In the genomic region with DNA sequence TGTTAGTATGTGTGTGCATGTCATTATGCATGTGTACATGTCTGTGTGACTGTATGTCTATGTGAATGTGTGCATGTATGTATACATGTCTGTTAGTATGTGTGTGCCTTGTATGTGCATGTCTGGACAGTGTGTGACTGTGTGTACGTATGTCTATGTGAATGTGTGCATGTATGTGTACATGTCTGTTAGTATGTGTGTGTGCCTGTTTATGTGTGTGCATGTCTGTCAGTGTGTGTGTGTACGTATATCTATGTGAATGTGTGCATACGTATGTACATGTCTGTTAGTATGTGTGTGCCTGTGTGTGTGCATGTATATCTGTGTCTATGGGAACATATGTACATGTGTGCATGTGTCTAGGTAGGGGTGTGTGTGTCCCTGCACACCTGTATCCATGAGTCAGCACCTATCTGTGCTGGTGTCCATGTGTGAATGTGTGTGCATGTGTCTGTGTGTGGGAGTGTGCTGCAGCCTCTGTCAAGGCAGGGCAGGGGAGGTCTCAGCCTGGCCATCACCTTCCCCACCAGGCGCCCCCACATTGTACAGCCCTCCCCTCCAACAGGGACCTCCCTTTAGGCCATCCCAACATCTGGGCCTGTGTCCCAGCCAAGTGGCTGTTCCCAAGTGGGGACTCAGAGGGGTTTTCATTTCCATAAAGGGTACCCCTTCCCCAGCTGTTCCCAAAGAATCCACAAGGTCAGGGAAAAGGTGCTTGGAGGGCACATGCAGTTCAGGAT, we compare ENCODE assay signal across 1 cellular context.
TF ChIP-seq lines count a peak whose summit lies in the region.

No MANE protein-coding gene starts in this region.

TF ChIP-seq in GM23338, 12 proteins besides CTCF, POLR2A, EP300 and RAD21:
- TF ChIP-seq, protein P1, sequence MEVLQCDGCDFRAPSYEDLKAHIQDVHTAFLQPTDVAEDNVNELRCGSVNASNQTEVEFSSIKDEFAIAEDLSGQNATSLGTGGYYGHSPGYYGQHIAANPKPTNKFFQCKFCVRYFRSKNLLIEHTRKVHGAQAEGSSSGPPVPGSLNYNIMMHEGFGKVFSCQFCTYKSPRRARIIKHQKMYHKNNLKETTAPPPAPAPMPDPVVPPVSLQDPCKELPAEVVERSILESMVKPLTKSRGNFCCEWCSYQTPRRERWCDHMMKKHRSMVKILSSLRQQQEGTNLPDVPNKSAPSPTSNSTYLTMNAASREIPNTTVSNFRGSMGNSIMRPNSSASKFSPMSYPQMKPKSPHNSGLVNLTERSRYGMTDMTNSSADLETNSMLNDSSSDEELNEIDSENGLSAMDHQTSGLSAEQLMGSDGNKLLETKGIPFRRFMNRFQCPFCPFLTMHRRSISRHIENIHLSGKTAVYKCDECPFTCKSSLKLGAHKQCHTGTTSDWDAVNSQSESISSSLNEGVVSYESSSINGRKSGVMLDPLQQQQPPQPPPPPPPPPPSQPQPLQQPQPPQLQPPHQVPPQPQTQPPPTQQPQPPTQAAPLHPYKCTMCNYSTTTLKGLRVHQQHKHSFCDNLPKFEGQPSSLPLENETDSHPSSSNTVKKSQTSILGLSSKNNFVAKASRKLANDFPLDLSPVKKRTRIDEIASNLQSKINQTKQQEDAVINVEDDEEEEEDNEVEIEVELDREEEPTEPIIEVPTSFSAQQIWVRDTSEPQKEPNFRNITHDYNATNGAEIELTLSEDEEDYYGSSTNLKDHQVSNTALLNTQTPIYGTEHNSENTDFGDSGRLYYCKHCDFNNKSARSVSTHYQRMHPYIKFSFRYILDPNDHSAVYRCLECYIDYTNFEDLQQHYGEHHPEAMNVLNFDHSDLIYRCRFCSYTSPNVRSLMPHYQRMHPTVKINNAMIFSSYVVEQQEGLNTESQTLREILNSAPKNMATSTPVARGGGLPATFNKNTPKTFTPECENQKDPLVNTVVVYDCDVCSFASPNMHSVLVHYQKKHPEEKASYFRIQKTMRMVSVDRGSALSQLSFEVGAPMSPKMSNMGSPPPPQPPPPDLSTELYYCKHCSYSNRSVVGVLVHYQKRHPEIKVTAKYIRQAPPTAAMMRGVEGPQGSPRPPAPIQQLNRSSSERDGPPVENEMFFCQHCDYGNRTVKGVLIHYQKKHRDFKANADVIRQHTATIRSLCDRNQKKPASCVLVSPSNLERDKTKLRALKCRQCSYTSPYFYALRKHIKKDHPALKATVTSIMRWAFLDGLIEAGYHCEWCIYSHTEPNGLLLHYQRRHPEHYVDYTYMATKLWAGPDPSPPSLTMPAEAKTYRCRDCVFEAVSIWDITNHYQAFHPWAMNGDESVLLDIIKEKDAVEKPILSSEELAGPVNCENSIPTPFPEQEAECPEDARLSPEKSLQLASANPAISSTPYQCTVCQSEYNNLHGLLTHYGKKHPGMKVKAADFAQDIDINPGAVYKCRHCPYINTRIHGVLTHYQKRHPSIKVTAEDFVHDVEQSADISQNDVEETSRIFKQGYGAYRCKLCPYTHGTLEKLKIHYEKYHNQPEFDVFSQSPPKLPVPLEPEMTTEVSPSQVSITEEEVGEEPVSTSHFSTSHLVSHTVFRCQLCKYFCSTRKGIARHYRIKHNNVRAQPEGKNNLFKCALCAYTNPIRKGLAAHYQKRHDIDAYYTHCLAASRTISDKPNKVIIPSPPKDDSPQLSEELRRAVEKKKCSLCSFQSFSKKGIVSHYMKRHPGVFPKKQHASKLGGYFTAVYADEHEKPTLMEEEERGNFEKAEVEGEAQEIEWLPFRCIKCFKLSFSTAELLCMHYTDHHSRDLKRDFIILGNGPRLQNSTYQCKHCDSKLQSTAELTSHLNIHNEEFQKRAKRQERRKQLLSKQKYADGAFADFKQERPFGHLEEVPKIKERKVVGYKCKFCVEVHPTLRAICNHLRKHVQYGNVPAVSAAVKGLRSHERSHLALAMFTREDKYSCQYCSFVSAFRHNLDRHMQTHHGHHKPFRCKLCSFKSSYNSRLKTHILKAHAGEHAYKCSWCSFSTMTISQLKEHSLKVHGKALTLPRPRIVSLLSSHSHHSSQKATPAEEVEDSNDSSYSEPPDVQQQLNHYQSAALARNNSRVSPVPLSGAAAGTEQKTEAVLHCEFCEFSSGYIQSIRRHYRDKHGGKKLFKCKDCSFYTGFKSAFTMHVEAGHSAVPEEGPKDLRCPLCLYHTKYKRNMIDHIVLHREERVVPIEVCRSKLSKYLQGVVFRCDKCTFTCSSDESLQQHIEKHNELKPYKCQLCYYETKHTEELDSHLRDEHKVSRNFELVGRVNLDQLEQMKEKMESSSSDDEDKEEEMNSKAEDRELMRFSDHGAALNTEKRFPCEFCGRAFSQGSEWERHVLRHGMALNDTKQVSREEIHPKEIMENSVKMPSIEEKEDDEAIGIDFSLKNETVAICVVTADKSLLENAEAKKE (CRISPR knock-in tag; IDR thresholded peaks at IDR 0.05) = no peak
- TF ChIP-seq NANOG (IDR thresholded peaks at IDR 0.05; ENCODE audit: borderline replicate concordance) = no peak
- no peak for TF ChIP-seq CREB1 (CRISPR knock-in tag; IDR thresholded peaks at IDR 0.05; ENCODE audit: low read depth)
- TF ChIP-seq EZH2 (IDR thresholded peaks at IDR 0.05; ENCODE audit: low read depth, unreplicated experiment) = no peak
- TF ChIP-seq ZNF331 (CRISPR knock-in tag; IDR thresholded peaks at IDR 0.05; ENCODE audit: low read depth) = no peak
- no peak for TF ChIP-seq ZNF114 (CRISPR knock-in tag; IDR thresholded peaks at IDR 0.05)
- no peak for TF ChIP-seq EZH2phosphoT487 (IDR thresholded peaks at IDR 0.05; ENCODE audit: unreplicated experiment)
- TF ChIP-seq, protein P2, sequence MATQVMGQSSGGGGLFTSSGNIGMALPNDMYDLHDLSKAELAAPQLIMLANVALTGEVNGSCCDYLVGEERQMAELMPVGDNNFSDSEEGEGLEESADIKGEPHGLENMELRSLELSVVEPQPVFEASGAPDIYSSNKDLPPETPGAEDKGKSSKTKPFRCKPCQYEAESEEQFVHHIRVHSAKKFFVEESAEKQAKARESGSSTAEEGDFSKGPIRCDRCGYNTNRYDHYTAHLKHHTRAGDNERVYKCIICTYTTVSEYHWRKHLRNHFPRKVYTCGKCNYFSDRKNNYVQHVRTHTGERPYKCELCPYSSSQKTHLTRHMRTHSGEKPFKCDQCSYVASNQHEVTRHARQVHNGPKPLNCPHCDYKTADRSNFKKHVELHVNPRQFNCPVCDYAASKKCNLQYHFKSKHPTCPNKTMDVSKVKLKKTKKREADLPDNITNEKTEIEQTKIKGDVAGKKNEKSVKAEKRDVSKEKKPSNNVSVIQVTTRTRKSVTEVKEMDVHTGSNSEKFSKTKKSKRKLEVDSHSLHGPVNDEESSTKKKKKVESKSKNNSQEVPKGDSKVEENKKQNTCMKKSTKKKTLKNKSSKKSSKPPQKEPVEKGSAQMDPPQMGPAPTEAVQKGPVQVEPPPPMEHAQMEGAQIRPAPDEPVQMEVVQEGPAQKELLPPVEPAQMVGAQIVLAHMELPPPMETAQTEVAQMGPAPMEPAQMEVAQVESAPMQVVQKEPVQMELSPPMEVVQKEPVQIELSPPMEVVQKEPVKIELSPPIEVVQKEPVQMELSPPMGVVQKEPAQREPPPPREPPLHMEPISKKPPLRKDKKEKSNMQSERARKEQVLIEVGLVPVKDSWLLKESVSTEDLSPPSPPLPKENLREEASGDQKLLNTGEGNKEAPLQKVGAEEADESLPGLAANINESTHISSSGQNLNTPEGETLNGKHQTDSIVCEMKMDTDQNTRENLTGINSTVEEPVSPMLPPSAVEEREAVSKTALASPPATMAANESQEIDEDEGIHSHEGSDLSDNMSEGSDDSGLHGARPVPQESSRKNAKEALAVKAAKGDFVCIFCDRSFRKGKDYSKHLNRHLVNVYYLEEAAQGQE (IDR thresholded peaks at IDR 0.05; ENCODE audit: unreplicated experiment) = no peak
- TF ChIP-seq POLR2AphosphoS5 (IDR thresholded peaks at IDR 0.05; ENCODE audit: low read depth) = no peak
- TF ChIP-seq ETS1 (IDR thresholded peaks at IDR 0.05) = no peak
- no peak for TF ChIP-seq STAT1 (IDR thresholded peaks at IDR 0.05; ENCODE audit: unreplicated experiment)
- TF ChIP-seq JUNB (IDR thresholded peaks at IDR 0.05; ENCODE audit: unreplicated experiment) = no peak
TF ChIP-seq in GM23338: peak in this region for 0.
